Comparison of ENCODE assay signal across 8 cellular contexts in the genomic region with DNA sequence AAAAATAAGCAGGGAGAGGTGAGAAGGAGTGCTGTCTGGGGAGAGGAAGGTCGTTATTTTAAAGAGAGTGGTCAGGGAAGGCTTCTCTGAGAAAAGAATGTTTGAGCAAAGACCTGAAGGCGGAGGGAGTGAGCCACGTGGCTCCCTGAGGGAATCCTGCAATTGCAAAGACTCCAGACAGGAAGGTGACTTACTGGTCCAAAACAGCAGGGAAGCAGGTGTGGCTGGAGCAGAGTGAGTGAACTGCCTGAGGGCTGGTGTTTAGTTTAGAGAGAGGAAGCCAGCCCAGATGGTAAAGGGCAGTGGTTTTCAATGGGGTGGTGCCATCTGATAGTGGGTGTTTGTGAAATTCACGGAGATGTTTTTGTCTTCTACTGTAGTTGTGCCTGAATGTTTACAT. TPM values are rescaled to one million over a fixed set of nuclear protein-coding genes. Genes with fewer than 3 reads are reported as not detected.
A peak's percentile ranks its signal among the peaks of the same experiment; 100 is the strongest.
DNase-seq lines count a peak whose midpoint lies in the region; ATAC-seq and TF ChIP-seq lines count a peak whose summit lies in the region.

No MANE protein-coding gene starts in this region.

- peaks cover 4 to 5% of the 10 kb centered on the region in 2 donors for H3K9me3 Mint-ChIP-seq in activated T-cell treated with anti-CD3 and anti-CD28 coated beads, Interleukin-2, amount 50 U/mL, for 72 hours
- H3K9me3 Mint-ChIP-seq in activated T-cell treated with anti-CD3 and anti-CD28 coated beads, Interleukin-2, amount 50 U/mL, for 24 hours: peaks cover 3% of the 10 kb centered on the region

- in situ Hi-C loops in T47D (cut with HindIII; ENCODE audit: low pct_unique_long_range_greater_than_20kb, low sequenced_read_pairs): no loop called here

- peaks cover 6 to 7% of the 10 kb centered on the region in 2 donors for H3K36me3 Mint-ChIP-seq in activated T-cell treated with anti-CD3 and anti-CD28 coated beads, Interleukin-2, amount 50 U/mL, for 72 hours (ENCODE audit: insufficient read depth in 2 of 2)
- H3K36me3 Mint-ChIP-seq in activated T-cell treated with anti-CD3 and anti-CD28 coated beads, Interleukin-2, amount 50 U/mL, for 24 hours (ENCODE audit: low read depth): no peaks in the 10 kb centered on the region

- peak overlapping the region in 1 of 2 donors; percentile 49 for H3K4me3 Mint-ChIP-seq in activated T-cell treated with anti-CD3 and anti-CD28 coated beads, Interleukin-2, amount 50 U/mL, for 72 hours
- no peak overlapping the region for H3K4me3 Mint-ChIP-seq in activated T-cell treated with anti-CD3 and anti-CD28 coated beads, Interleukin-2, amount 50 U/mL, for 24 hours

- DNase-seq in activated T-cell treated with anti-CD3 and anti-CD28 coated beads, Interleukin-2, amount 50 U/mL, for 72 hours: no peak
- no peak for DNase-seq in activated T-cell treated with anti-CD3 and anti-CD28 coated beads, Interleukin-2, amount 50 U/mL, for 24 hours
- DNase-seq in NCI-H2081 treated with DMSO at 0.1 percent for 48 hours (lab: John Stamatoyannopoulos, UW) (peak; percentile 43), T47D (ENCODE audit: low read depth in 1 of 2, low spot score in 1 of 2) (peak; percentile 72 to 91), pulmonary artery endothelial cell (ENCODE audit: low read depth, low spot score) (peak; percentile 84), globus pallidus (ENCODE audit: low spot score) (no peak)

- no peaks in the 10 kb centered on the region for H3K27me3 Mint-ChIP-seq in activated T-cell treated with anti-CD3 and anti-CD28 coated beads, Interleukin-2, amount 50 U/mL, for 72 hours (ENCODE audit: low read depth)
- no peaks in the 10 kb centered on the region for H3K27me3 Mint-ChIP-seq in activated T-cell treated with anti-CD3 and anti-CD28 coated beads, Interleukin-2, amount 50 U/mL, for 24 hours

- H3K4me1 Mint-ChIP-seq in activated T-cell treated with anti-CD3 and anti-CD28 coated beads, Interleukin-2, amount 50 U/mL, for 72 hours (ENCODE audit: low read depth): peaks cover 26% of the 10 kb centered on the region
- H3K4me1 Mint-ChIP-seq in activated T-cell treated with anti-CD3 and anti-CD28 coated beads, Interleukin-2, amount 50 U/mL, for 24 hours (ENCODE audit: low read depth): peaks cover 21% of the 10 kb centered on the region

- ATAC-seq in activated T-cell treated with anti-CD3 and anti-CD28 coated beads, Interleukin-2, amount 50 U/mL, for 72 hours (replicated peaks in 1 of 2): peak in 1 of 2 donors; percentile 54
- ATAC-seq in SK-N-SH treated with all-trans-retinoic acid at 6 μM for 48 hours (no peak), GM18502 (IDR thresholded peaks at IDR 0.05; ENCODE audit: poor library complexity, unreplicated experiment) (no peak)

- peak overlapping the region; percentile 3 for H3K27ac Mint-ChIP-seq in activated T-cell treated with anti-CD3 and anti-CD28 coated beads, Interleukin-2, amount 50 U/mL, for 72 hours
- H3K27ac Mint-ChIP-seq in activated T-cell treated with anti-CD3 and anti-CD28 coated beads, Interleukin-2, amount 50 U/mL, for 24 hours: no peak overlapping the region

TF ChIP-seq in SK-N-SH treated with all-trans-retinoic acid at 6 μM for 48 hours, 23 proteins besides CTCF, POLR2A, EP300 and RAD21:
- TF ChIP-seq TCF4 (CRISPR knock-in tag; IDR thresholded peaks at IDR 0.05; ENCODE audit: borderline replicate concordance) (no peak), ZNF565 (CRISPR knock-in tag; conservative IDR thresholded peaks at IDR 0.05; ENCODE audit: low read depth) (no peak), ARNTL (CRISPR knock-in tag; IDR thresholded peaks at IDR 0.05; ENCODE audit: borderline replicate concordance, low read depth) (no peak), TOX (CRISPR knock-in tag; IDR thresholded peaks at IDR 0.05; ENCODE audit: borderline replicate concordance) (no peak), ZFP30 (CRISPR knock-in tag; IDR thresholded peaks at IDR 0.05) (no peak), PPARA (CRISPR knock-in tag; IDR thresholded peaks at IDR 0.05; ENCODE audit: borderline replicate concordance) (no peak), ZNF70 (CRISPR knock-in tag; IDR thresholded peaks at IDR 0.05) (no peak)
- TF ChIP-seq, protein P1, sequence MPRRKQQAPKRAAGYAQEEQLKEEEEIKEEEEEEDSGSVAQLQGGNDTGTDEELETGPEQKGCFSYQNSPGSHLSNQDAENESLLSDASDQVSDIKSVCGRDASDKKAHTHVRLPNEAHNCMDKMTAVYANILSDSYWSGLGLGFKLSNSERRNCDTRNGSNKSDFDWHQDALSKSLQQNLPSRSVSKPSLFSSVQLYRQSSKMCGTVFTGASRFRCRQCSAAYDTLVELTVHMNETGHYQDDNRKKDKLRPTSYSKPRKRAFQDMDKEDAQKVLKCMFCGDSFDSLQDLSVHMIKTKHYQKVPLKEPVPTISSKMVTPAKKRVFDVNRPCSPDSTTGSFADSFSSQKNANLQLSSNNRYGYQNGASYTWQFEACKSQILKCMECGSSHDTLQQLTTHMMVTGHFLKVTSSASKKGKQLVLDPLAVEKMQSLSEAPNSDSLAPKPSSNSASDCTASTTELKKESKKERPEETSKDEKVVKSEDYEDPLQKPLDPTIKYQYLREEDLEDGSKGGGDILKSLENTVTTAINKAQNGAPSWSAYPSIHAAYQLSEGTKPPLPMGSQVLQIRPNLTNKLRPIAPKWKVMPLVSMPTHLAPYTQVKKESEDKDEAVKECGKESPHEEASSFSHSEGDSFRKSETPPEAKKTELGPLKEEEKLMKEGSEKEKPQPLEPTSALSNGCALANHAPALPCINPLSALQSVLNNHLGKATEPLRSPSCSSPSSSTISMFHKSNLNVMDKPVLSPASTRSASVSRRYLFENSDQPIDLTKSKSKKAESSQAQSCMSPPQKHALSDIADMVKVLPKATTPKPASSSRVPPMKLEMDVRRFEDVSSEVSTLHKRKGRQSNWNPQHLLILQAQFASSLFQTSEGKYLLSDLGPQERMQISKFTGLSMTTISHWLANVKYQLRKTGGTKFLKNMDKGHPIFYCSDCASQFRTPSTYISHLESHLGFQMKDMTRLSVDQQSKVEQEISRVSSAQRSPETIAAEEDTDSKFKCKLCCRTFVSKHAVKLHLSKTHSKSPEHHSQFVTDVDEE (CRISPR knock-in tag; IDR thresholded peaks at IDR 0.05): no peak
TF ChIP-seq in SK-N-SH treated with all-trans-retinoic acid at 6 μM for 48 hours: peak in this region for 0.

RNA-seq across cellular contexts. Expression of a gene that starts 58.8 kb away (rescaled TPM):
- 100 to 1,000 TPM; 115 to 116 TPM for total RNA-seq in activated T-cell treated with anti-CD3 and anti-CD28 coated beads, Interleukin-2, amount 50 U/mL, for 72 hours
- total RNA-seq in pulmonary artery endothelial cell: 87.8 and 90.6 TPM in 2 replicates

Comparison
In these comparisons a context has a peak if more than half of its experiments do, and no peak if none do; other contexts are left out.
1. DNase-seq: peak in NCI-H2081 treated with DMSO at 0.1 percent for 48 hours (single experiment), T47D (2 of 2) and pulmonary artery endothelial cell (single experiment); none in activated T-cell treated with anti-CD3 and anti-CD28 coated beads, Interleukin-2, amount 50 U/mL, for 72 hours (0 of 2), activated T-cell treated with anti-CD3 and anti-CD28 coated beads, Interleukin-2, amount 50 U/mL, for 24 hours (single experiment) and globus pallidus (single experiment).